8 cellular contexts compared by ENCODE assay signal in genomic region chr11:86066033-86066432, GRCh38. TPM values are rescaled to one million over a fixed set of nuclear protein-coding genes. Genes with fewer than 3 reads are reported as not detected.
A peak's percentile ranks its signal among the peaks of the same experiment; 100 is the strongest.
DNase-seq lines count a peak whose midpoint lies in the region; ATAC-seq and TF ChIP-seq lines count a peak whose summit lies in the region.

No MANE protein-coding gene starts in this region.

- in situ Hi-C loops in mammary epithelial cell (cut with MboI; ENCODE audit: low sequenced_read_pairs in 2 of 2) (loop anchor here in 1 of 2 donors (5.0 kb wide), 1 partner anchor 106 kb away; no protein-coding TSS in a partner anchor), GM13977 (cut with MboI; ENCODE audit: low pct_unique_long_range_greater_than_20kb, low sequenced_read_pairs, unreplicated experiment) (no loop called here)

- H3K4me3 ChIP-seq in right atrium auricular region (peak overlapping the region; percentile 76 to 95), mammary epithelial cell (replicated peaks in 1 of 3; ENCODE audit: insufficient read depth in 1 of 3, low read depth in 2 of 3, low read length in 3 of 3) (peak overlapping the region; percentile 74 to 90 (median 77)), muscle layer of colon (ENCODE audit: low read depth in 1 of 2, low read length in 2 of 2) (peak overlapping the region; percentile 21 to 95)

- H3K9ac ChIP-seq in mammary epithelial cell (ENCODE audit: insufficient read depth, low read length) (peak overlapping the region; percentile 99), muscle layer of colon (ENCODE audit: low read length) (peak overlapping the region; percentile 85)

- ATAC-seq in HG03039 (IDR thresholded peaks at IDR 0.05; ENCODE audit: unreplicated experiment) = no peak

- H3K27me3 ChIP-seq in right atrium auricular region = no peaks in the 10 kb centered on the region
- no peaks in the 10 kb centered on the region for H3K27me3 ChIP-seq in mammary epithelial cell (ENCODE audit: insufficient read depth, low read length)
- H3K27me3 ChIP-seq in muscle layer of colon (ENCODE audit: control insufficient read depth in 1 of 2, insufficient read depth in 2 of 2, low read length in 2 of 2) = no peaks in the 10 kb centered on the region

- no TSS peak for BruUV-seq in mammary epithelial cell (replicated peaks; lab: Mats Ljungman, UMichigan)

- CTCF ChIA-PET in mammary epithelial cell (lab: Charles Lee; ENCODE audit: low non-redundant PET) = no interaction called here

- intact Hi-C loops in cardiac septum (cut with DNase I) (loop anchor here (5.0 to 10.0 kb wide), 2 partner anchors 211 to 439 kb away; partner anchors contain the start of genes CCDC83, DLG2 and TMEM126B), mammary epithelial cell (cut with micrococcal nuclease) (no loop called here)

- H3K79me2 ChIP-seq in mammary epithelial cell (ENCODE audit: insufficient read depth, low read length) = peaks cover 79% of the 10 kb centered on the region

- H3K9me3 ChIP-seq in right atrium auricular region = no peaks in the 10 kb centered on the region
- H3K9me3 ChIP-seq in mammary epithelial cell (replicated peaks; ENCODE audit: insufficient read depth, low read length) = no peaks in the 10 kb centered on the region
- H3K9me3 ChIP-seq in muscle layer of colon (ENCODE audit: low read length) = no peaks in the 10 kb centered on the region

- peaks cover 0 to 67% of the 10 kb centered on the region in 2 donors for H3K4me1 ChIP-seq in right atrium auricular region
- peaks cover 25% of the 10 kb centered on the region for H3K4me1 ChIP-seq in mammary epithelial cell (ENCODE audit: insufficient read depth, low read length)
- H3K4me1 ChIP-seq in muscle layer of colon (ENCODE audit: insufficient read depth, low read length) = peaks cover 41% of the 10 kb centered on the region

- H3K4me2 ChIP-seq in mammary epithelial cell (ENCODE audit: insufficient read depth, low read depth, low read length) = peak overlapping the region; percentile 90

- 0% methylated on average over 3 of the region's 3 CpGs for WGBS in mammary epithelial cell (ENCODE audit: low coverage, missing lambda C conversion rate)

- H4K20me1 ChIP-seq in mammary epithelial cell (ENCODE audit: insufficient read depth, low read length) = peaks cover 4% of the 10 kb centered on the region

- dilution Hi-C loops in mammary epithelial cell (cut with HindIII; ENCODE audit: low sequenced_read_pairs) = loop anchor here (5.0 kb wide), 4 partner anchors 51 to 116 kb away; no protein-coding TSS in a partner anchor

- no peak for TF ChIP-seq CTCF in right atrium auricular region (IDR thresholded peaks at IDR 0.05)
- TF ChIP-seq CTCF in mammary epithelial cell (conservative IDR thresholded peaks at IDR 0.05 in 1 of 2, IDR thresholded peaks at IDR 0.05 in 1 of 2; ENCODE audit: extremely low read depth in 1 of 2, insufficient read depth in 1 of 2, low read depth in 1 of 2, low read length in 2 of 2) = no peak
- no peak for TF ChIP-seq CTCF in GM13977 (IDR thresholded peaks at IDR 0.05; ENCODE audit: extremely low read depth, insufficient read depth, missing control alignments)

- H3K27ac ChIP-seq in right atrium auricular region (peak overlapping the region; percentile 96), mammary epithelial cell (ENCODE audit: insufficient read depth, low read depth, low read length) (peak overlapping the region; percentile 94), muscle layer of colon (ENCODE audit: low read depth, low read length) (peak overlapping the region; percentile 16)

- DNase-seq in right atrium auricular region (ENCODE audit: low spot score) (no peak), cardiac septum (ENCODE audit: low spot score) (no peak), mammary epithelial cell (no peak), GM13977 (ENCODE audit: low spot score) (no peak), ecto neural progenitor cell (ENCODE audit: low spot score) (no peak), NCI-H2196 (lab: John Stamatoyannopoulos, UW; ENCODE audit: unreplicated experiment) (no peak)

- H2AFZ ChIP-seq in mammary epithelial cell (ENCODE audit: low read depth, low read length) = no peak overlapping the region

- H3K36me3 ChIP-seq in right atrium auricular region (no peaks in the 10 kb centered on the region), mammary epithelial cell (ENCODE audit: insufficient read depth, low read length) (no peaks in the 10 kb centered on the region), muscle layer of colon (ENCODE audit: insufficient read depth, low read length) (no peaks in the 10 kb centered on the region)

RNA-seq across cellular contexts. Expression of gene PICALM, which starts 2.9 kb away (rescaled TPM):
- total RNA-seq in right atrium auricular region (100 to 1,000 TPM; 166 to 286 TPM), cardiac septum (213 TPM), mammary epithelial cell (100 to 1,000 TPM; 179 to 329 TPM)
- 146 TPM for polyA plus RNA-seq in mammary epithelial cell
- polyA minus RNA-seq in mammary epithelial cell = 265 TPM

Comparison
In these comparisons a context has a peak if more than half of its experiments do, and no peak if none do; other contexts are left out.
1. H3K27ac ChIP-seq: peak in every context shown above with its lines; median percentile 96 in right atrium auricular region; 94 in mammary epithelial cell; 16 in muscle layer of colon.